In the genomic region with DNA sequence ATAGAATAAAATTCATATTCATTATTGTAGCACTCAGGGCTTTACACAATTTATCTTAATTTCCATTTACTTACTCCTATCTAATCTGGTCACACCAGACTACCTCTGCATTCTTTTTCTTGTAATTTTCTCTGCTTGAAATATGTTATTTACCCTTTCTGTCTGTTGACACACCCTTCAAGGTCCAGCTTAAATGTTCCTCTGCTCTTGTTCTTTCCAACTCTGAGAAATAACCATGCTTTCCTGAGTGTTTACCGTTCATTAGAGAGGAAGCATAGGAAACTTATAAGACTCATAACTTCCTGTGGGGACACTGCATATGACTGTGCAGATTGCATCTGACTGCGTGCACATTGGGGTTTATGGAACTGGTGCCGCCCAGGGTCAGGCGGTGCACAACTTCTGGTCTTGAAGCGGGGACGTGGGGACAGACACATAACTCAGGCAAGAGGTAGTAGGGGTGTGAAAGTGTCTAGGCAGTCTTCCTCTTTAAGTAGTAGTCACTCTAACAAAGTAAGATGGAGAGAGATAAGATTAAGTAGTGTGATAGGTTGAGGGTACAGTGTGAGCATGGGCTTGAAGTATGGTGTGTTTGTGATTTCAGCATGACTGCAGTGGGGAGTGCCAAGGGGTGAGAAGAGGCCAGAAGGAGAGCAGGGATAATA, we compare ENCODE assay signal across 9 cellular contexts. TPM values are rescaled to one million over a fixed set of nuclear protein-coding genes. Genes with fewer than 3 reads are reported as not detected.
DNase-seq lines count a peak whose midpoint lies in the region; ATAC-seq and TF ChIP-seq lines count a peak whose summit lies in the region.
"Had no signal": no experiment of that assay in that cellular context is flagged by ENCODE, and none has a peak within 500 bp of the region (broad histone marks: within the 10 kb centered on the region; RNA-seq: fewer than 3 reads in every experiment).

No MANE protein-coding gene starts in this region.

- intact Hi-C loops in right lobe of liver (cut with DNase I): no loop called here

- peaks cover 33% of the 10 kb centered on the region for H3K4me1 ChIP-seq in CD4-positive, CD25-positive, alpha-beta regulatory T cell (ENCODE audit: control insufficient read depth, insufficient read depth, low read length, poor library complexity, severe bottlenecking)
- peaks cover 40% of the 10 kb centered on the region for H3K4me1 ChIP-seq in Loucy (ENCODE audit: insufficient read depth, low read length, poor library complexity, severe bottlenecking)
- no peaks in the 10 kb centered on the region for H3K4me1 ChIP-seq in right lobe of liver

- H3K9me3 Mint-ChIP-seq in CD4-positive, CD25-positive, alpha-beta regulatory T cell: no peaks in the 10 kb centered on the region
- H3K9me3 Mint-ChIP-seq: neural crest cell had no signal

- 21% methylated on average over 6 of the region's 6 CpGs for WGBS in right lobe of liver (ENCODE audit: insufficient coverage, low coverage, low lambda C conversion rate, missing lambda C conversion rate)

- peak overlapping the region; percentile 55 to 86 (median 81) for H3K4me3 Mint-ChIP-seq in CD4-positive, CD25-positive, alpha-beta regulatory T cell
- H3K4me3 Mint-ChIP-seq: neural crest cell had no signal

- H2AFZ ChIP-seq in Loucy (ENCODE audit: low read length): no peak overlapping the region

- H3K4me2 ChIP-seq in Loucy (ENCODE audit: low read depth, low read length, poor library complexity, severe bottlenecking): peak overlapping the region; percentile 70

- no peaks in the 10 kb centered on the region for H3K36me3 ChIP-seq in CD4-positive, CD25-positive, alpha-beta regulatory T cell (ENCODE audit: control insufficient read depth, insufficient read depth, low read length)
- H3K36me3 ChIP-seq in Loucy (ENCODE audit: insufficient read depth, low read length) (no peaks in the 10 kb centered on the region), right lobe of liver (no peaks in the 10 kb centered on the region)

- no peaks in the 10 kb centered on the region for H3K9me2 ChIP-seq in Loucy (replicated peaks; ENCODE audit: low read depth, low read length)

- peaks cover 16 to 25% (median 22%) of the 10 kb centered on the region in 4 donors for H3K4me1 Mint-ChIP-seq in CD4-positive, CD25-positive, alpha-beta regulatory T cell
- H3K4me1 Mint-ChIP-seq: neural crest cell had no signal

- peak overlapping the region; percentile 52 for H3K27ac ChIP-seq in CD4-positive, CD25-positive, alpha-beta regulatory T cell (ENCODE audit: insufficient read depth, low read length, poor library complexity, severe bottlenecking)
- peak overlapping the region in 2 of 3 donors; percentile 12 to 33 for H3K27ac ChIP-seq in right lobe of liver

- H3K36me3 Mint-ChIP-seq in CD4-positive, CD25-positive, alpha-beta regulatory T cell: no peaks in the 10 kb centered on the region

- no peaks in the 10 kb centered on the region for H3K27me3 ChIP-seq in CD4-positive, CD25-positive, alpha-beta regulatory T cell (ENCODE audit: control insufficient read depth, insufficient read depth, low read length)
- H3K27me3 ChIP-seq in Loucy (ENCODE audit: insufficient read depth, low read length, poor library complexity, severe bottlenecking) (no peaks in the 10 kb centered on the region), right lobe of liver (no peaks in the 10 kb centered on the region)

- no peaks in the 10 kb centered on the region for H3K27me3 Mint-ChIP-seq in CD4-positive, CD25-positive, alpha-beta regulatory T cell

- H3K27ac Mint-ChIP-seq in CD4-positive, CD25-positive, alpha-beta regulatory T cell: peak overlapping the region; percentile 77 to 98 (median 92)

- no peaks in the 10 kb centered on the region for H4K20me1 ChIP-seq in Loucy (ENCODE audit: insufficient read depth, low read length, poor library complexity, severe bottlenecking)

- H3K9me3 ChIP-seq in CD4-positive, CD25-positive, alpha-beta regulatory T cell (ENCODE audit: control insufficient read depth in 2 of 2, low read length in 2 of 2): no peaks in the 10 kb centered on the region
- H3K9me3 ChIP-seq in Loucy (ENCODE audit: insufficient read depth, low read depth, low read length) (no peaks in the 10 kb centered on the region), right lobe of liver (no peaks in the 10 kb centered on the region)

- H3F3A ChIP-seq in Loucy (ENCODE audit: low read depth): 0 out of 2 replicates have a peak, but pooled peaks cover 6% of the 10 kb centered on the region

- H3K79me2 ChIP-seq in Loucy (ENCODE audit: insufficient read depth, low read length): no peaks in the 10 kb centered on the region

- TF ChIP-seq CTCF in Loucy (conservative IDR thresholded peaks at IDR 0.05; ENCODE audit: low read length): no peak
- TF ChIP-seq CTCF in right lobe of liver (IDR thresholded peaks at IDR 0.05): no peak

- peak overlapping the region; percentile 72 for H3K4me3 ChIP-seq in CD4-positive, CD25-positive, alpha-beta regulatory T cell (ENCODE audit: low read depth, low read length)
- H3K4me3 ChIP-seq in Loucy (ENCODE audit: low read length, poor library complexity, severe bottlenecking) (peak overlapping the region; percentile 62), right lobe of liver (no peak overlapping the region)

- DNase-seq in CD4-positive, CD25-positive, alpha-beta regulatory T cell: peak; percentile 21 to 91 (median 46)
- peak; percentile 66 for DNase-seq in activated T-cell treated with anti-CD3 and anti-CD28 coated beads, Interleukin-2, amount 50 U/mL, for 1 hour
- peak; percentile 53 to 74 (median 62) for DNase-seq in right lobe of liver
- peak; percentile 57 to 78 for DNase-seq in stimulated activated CD8-positive, alpha-beta memory T cell treated with anti-CD3 and anti-CD28 coated beads, Interleukin-7, amount 100 ng/mL, for 48 hours (ENCODE audit: extremely low read depth in 1 of 2, low read depth in 1 of 2)
- no peak for DNase-seq in NCI-H2081 (lab: John Stamatoyannopoulos, UW)
- DNase-seq in inferior parietal cortex (ENCODE audit: extremely low spot score): no peak
- no peak for DNase-seq in NCI-H446 (lab: John Stamatoyannopoulos, UW)

- peak overlapping the region; percentile 51 for H3K9ac ChIP-seq in Loucy (ENCODE audit: low read depth, low read length, poor library complexity, severe bottlenecking)

- peak; percentile 87 to 90 for ATAC-seq in CD4-positive, CD25-positive, alpha-beta regulatory T cell (ENCODE audit: low read depth in 2 of 2)
- peak; percentile 68 to 92 (median 84) for ATAC-seq in right lobe of liver

- no peak for TF ChIP-seq POLR2A in right lobe of liver (IDR thresholded peaks at IDR 0.05)

RNA-seq across cellular contexts. Expression of a gene that starts 42.6 kb away (rescaled TPM):
- total RNA-seq in CD4-positive, CD25-positive, alpha-beta regulatory T cell: 26.1 TPM
- polyA plus RNA-seq in CD4-positive, CD25-positive, alpha-beta regulatory T cell: 1 to 10 TPM; 6.6 to 9.5 (median 8.1) TPM
- total RNA-seq in right lobe of liver: 1 to 10 TPM; 4.4 to 5.7 (median 4.8) TPM

RNA-seq across cellular contexts. Expression of a gene that starts 54.0 kb away (rescaled TPM):
- total RNA-seq in CD4-positive, CD25-positive, alpha-beta regulatory T cell: 947 TPM
- polyA plus RNA-seq in CD4-positive, CD25-positive, alpha-beta regulatory T cell: 100 to 1,000 TPM in 3 of 4 donors, 10 to 100 TPM in 1; 96.9 to 128 (median 103) TPM
- 10 to 100 TPM in 2 of 6 experiments, 1 to 10 TPM in 4; 6.6 to 53.5 (median 8.4) TPM for total RNA-seq in right lobe of liver

Comparison
In these comparisons a context has a peak if more than half of its experiments do, and no peak if none do; other contexts are left out.
1. DNase-seq: peak in CD4-positive, CD25-positive, alpha-beta regulatory T cell (3 of 3), activated T-cell treated with anti-CD3 and anti-CD28 coated beads, Interleukin-2, amount 50 U/mL, for 1 hour (single experiment), right lobe of liver (3 of 3) and stimulated activated CD8-positive, alpha-beta memory T cell treated with anti-CD3 and anti-CD28 coated beads, Interleukin-7, amount 100 ng/mL, for 48 hours (2 of 2); none in NCI-H2081 (0 of 2), inferior parietal cortex (single experiment) and NCI-H446 (0 of 2).
2. H3K4me3 ChIP-seq: peak in CD4-positive, CD25-positive, alpha-beta regulatory T cell (single experiment) and Loucy (single experiment); none in right lobe of liver (0 of 3).
3. RNA of a gene that starts 54.0 kb away (total RNA-seq): 947 TPM in CD4-positive, CD25-positive, alpha-beta regulatory T cell (single experiment); 6.6 to 53.5 TPM in right lobe of liver; every median in the first group is over 10 times any median in the second.